Comparison of ENCODE assay signal across 8 cellular contexts in genomic region chr1:177181631-177182291, GRCh38. TPM values are rescaled to one million over a fixed set of nuclear protein-coding genes. Genes with fewer than 3 reads are reported as not detected.
A peak's percentile ranks its signal among the peaks of the same experiment; 100 is the strongest.
DNase-seq lines count a peak whose midpoint lies in the region; ATAC-seq, FAIRE-seq and TF ChIP-seq lines count a peak whose summit lies in the region.

No MANE protein-coding gene starts in this region.

- peak; percentile 51 for TF ChIP-seq CTCF in HL-60 (IDR thresholded peaks at IDR 0.05; ENCODE audit: insufficient read depth, low read length)
- TF ChIP-seq CTCF in gastrocnemius medialis (IDR thresholded peaks at IDR 0.05 in 4 of 5, conservative IDR thresholded peaks at IDR 0.05 in 1 of 5): peak; percentile 31 to 82 (median 68)

- no peak for TF ChIP-seq POLR2A in gastrocnemius medialis (IDR thresholded peaks at IDR 0.05)
- TF ChIP-seq POLR2A in H54 (IDR thresholded peaks at IDR 0.05; ENCODE audit: low read depth, low read length): no peak

- ATAC-seq in GM21515 (IDR thresholded peaks at IDR 0.05; ENCODE audit: unreplicated experiment): peak; percentile 95
- peak; percentile 74 to 75 for ATAC-seq in gastrocnemius medialis

- peaks cover 9% of the 10 kb centered on the region for H3K27me3 ChIP-seq in HL-60 (ENCODE audit: insufficient read depth, poor library complexity, severe bottlenecking)
- H3K27me3 ChIP-seq in gastrocnemius medialis: peaks cover 0 to 13% (median 5%) of the 10 kb centered on the region in 3 donors

- H3K4me3 ChIP-seq in HL-60 (replicated peaks; ENCODE audit: insufficient read depth, low read length) (no peak overlapping the region), gastrocnemius medialis (peak overlapping the region; percentile 14 to 42 (median 29))

- intact Hi-C loops in gastrocnemius medialis (cut with DNase I; ENCODE audit: low total_unique reads): loop anchor here (5.0 kb wide), 1 partner anchor 284 kb away; no protein-coding TSS in a partner anchor

- FAIRE-seq in H54 (lab: Jason Lieb, UNC): no peak

- no peak overlapping the region for H3K27ac ChIP-seq in HL-60 (replicated peaks)
- H3K27ac ChIP-seq in gastrocnemius medialis: no peak overlapping the region

- in situ Hi-C loops in gastrocnemius medialis (cut with MboI; ENCODE audit: low sequenced_read_pairs in 4 of 4): loop anchor here in 2 of 4 donors (25.0 kb wide), 1 partner anchor 294 kb away; no protein-coding TSS in a partner anchor

- no peaks in the 10 kb centered on the region for H3K4me1 ChIP-seq in gastrocnemius medialis

- no peaks in the 10 kb centered on the region for H3K36me3 ChIP-seq in gastrocnemius medialis

- DNase-seq in GDM1 (lab: John Stamatoyannopoulos, UW) (peak; percentile 21), HL-60 (ENCODE audit: low read depth in 1 of 2, low spot score in 1 of 2) (peak; percentile 8 to 39), NOMO-1 treated with DMSO at 0.1 percent for 48 hours (lab: John Stamatoyannopoulos, UW; ENCODE audit: unreplicated experiment) (peak; percentile 39), amniotic stem cell (lab: John Stamatoyannopoulos, UW) (peak; percentile 10), hippocampal formation (lab: John Stamatoyannopoulos, UW) (peak; percentile 45 to 64), gastrocnemius medialis (peak in 1 of 2 donors; percentile 18), H54 (ENCODE audit: insufficient read length, low spot score) (no peak)

- no peaks in the 10 kb centered on the region for H3K9me3 ChIP-seq in gastrocnemius medialis

RNA-seq across cellular contexts. Expression of gene BRINP2, which starts 11.0 kb away (rescaled TPM):
- not detected for total RNA-seq in gastrocnemius medialis

RNA-seq across cellular contexts. Expression of gene ASTN1, which starts 17.2 kb away (rescaled TPM):
- under 1 TPM in 2 of 4 donors, not detected in 2; 0.09 to 0.10 TPM for total RNA-seq in gastrocnemius medialis
